Comparison of ENCODE assay signal across 10 cellular contexts in genomic region chr6:13447949-13448724, GRCh38. TPM values are rescaled to one million over a fixed set of nuclear protein-coding genes. Genes with fewer than 3 reads are reported as not detected.
DNase-seq lines count a peak whose midpoint lies in the region; ATAC-seq and TF ChIP-seq lines count a peak whose summit lies in the region.
"Had no signal": no experiment of that assay in that cellular context is flagged by ENCODE, and none has a peak within 500 bp of the region (broad histone marks: within the 10 kb centered on the region; RNA-seq: fewer than 3 reads in every experiment).

No MANE protein-coding gene starts in this region.

- POLR2A ChIA-PET in activated CD8-positive, alpha-beta T cell treated with anti-CD3 and anti-CD28 coated beads, Interleukin-2, amount 10 ng/mL, durations not matched to agents 7 days and 5 days (lab: Charles Lee): no interaction called here

- H2AFZ ChIP-seq in osteoblast (ENCODE audit: low read length) (no peak overlapping the region), smooth muscle cell (ENCODE audit: low read depth) (no peak overlapping the region)

- H4K20me1 ChIP-seq in osteoblast (ENCODE audit: insufficient read depth, low read length): peaks cover 4% of the 10 kb centered on the region
- H4K20me1 ChIP-seq in smooth muscle cell (ENCODE audit: low read depth): peaks cover 4% of the 10 kb centered on the region

- H3K27ac ChIP-seq in right cardiac atrium (ENCODE audit: low read length): peak overlapping the region; percentile 5
- peak overlapping the region; percentile 41 to 49 for H3K27ac ChIP-seq in thoracic aorta
- H3K27ac ChIP-seq in osteoblast (ENCODE audit: low read depth, low read length): no peak overlapping the region
- H3K27ac ChIP-seq in smooth muscle cell (ENCODE audit: low read depth): no peak overlapping the region
- H3K27ac ChIP-seq: 22Rv1 had no signal

- H3K9me3 ChIP-seq in right cardiac atrium (ENCODE audit: control insufficient read depth, low read length) (no peaks in the 10 kb centered on the region), thoracic aorta (no peaks in the 10 kb centered on the region), osteoblast (ENCODE audit: low read depth, low read length) (no peaks in the 10 kb centered on the region), smooth muscle cell (replicated peaks; ENCODE audit: low read depth) (no peaks in the 10 kb centered on the region)

- H3K4me2 ChIP-seq in osteoblast (ENCODE audit: insufficient read depth, low read length) (no peak overlapping the region), smooth muscle cell (no peak overlapping the region)

- H3K79me2 ChIP-seq in osteoblast (ENCODE audit: insufficient read depth, low read length) (no peaks in the 10 kb centered on the region), smooth muscle cell (ENCODE audit: low read depth) (peaks cover 15% of the 10 kb centered on the region)

- peak overlapping the region; percentile 74 for H3K27ac Mint-ChIP-seq in activated CD8-positive, alpha-beta T cell treated with anti-CD3 and anti-CD28 coated beads, Interleukin-2, amount 10 ng/mL, durations not matched to agents 7 days and 5 days

- peak; percentile 61 for DNase-seq in SIG-M5 treated with dmso at 0.1 percent for 504 hours (lab: John Stamatoyannopoulos, UW; ENCODE audit: unreplicated experiment)
- no peak for DNase-seq in SIG-M5 (lab: John Stamatoyannopoulos, UW)
- DNase-seq in activated CD8-positive, alpha-beta T cell treated with anti-CD3 and anti-CD28 coated beads, Interleukin-2, amount 10 ng/mL, durations not matched to agents 7 days and 5 days: no peak
- no peak for DNase-seq in right cardiac atrium
- DNase-seq in thoracic aorta (ENCODE audit: low spot score): no peak
- DNase-seq in osteoblast (ENCODE audit: insufficient read length, low spot score, missing footprints): no peak
- DNase-seq in smooth muscle cell (lab: John Stamatoyannopoulos, UW; ENCODE audit: unreplicated experiment): no peak
- no peak for DNase-seq in NCI-H1436 treated with DMSO at 0.1 percent for 48 hours (lab: John Stamatoyannopoulos, UW)
- DNase-seq: DMS79 treated with DMSO at 0.1 percent for 48 hours had no signal

- peak; percentile 60 for ATAC-seq in activated CD8-positive, alpha-beta T cell treated with anti-CD3 and anti-CD28 coated beads, Interleukin-2, amount 10 ng/mL, durations not matched to agents 7 days and 5 days
- ATAC-seq in right cardiac atrium (peak; percentile 32 to 60), thoracic aorta (ENCODE audit: insufficient number of reproducible peaks, low FRiP score, low read depth) (no peak)

- H3K4me1 ChIP-seq in right cardiac atrium (ENCODE audit: control insufficient read depth, insufficient read depth, low read length): peaks cover 44% of the 10 kb centered on the region
- H3K4me1 ChIP-seq in thoracic aorta (ENCODE audit: control insufficient read depth in 1 of 2, low read depth in 2 of 2): peaks cover 21 to 32% of the 10 kb centered on the region in 2 donors
- H3K4me1 ChIP-seq in osteoblast (ENCODE audit: insufficient read depth, low read length): no peaks in the 10 kb centered on the region
- peaks cover 14% of the 10 kb centered on the region for H3K4me1 ChIP-seq in smooth muscle cell (ENCODE audit: low read depth)

- TF ChIP-seq CTCF in thoracic aorta (IDR thresholded peaks at IDR 0.05) (no peak), osteoblast (IDR thresholded peaks at IDR 0.05; ENCODE audit: extremely low read depth, low read depth, low read length) (no peak), smooth muscle cell (IDR thresholded peaks at IDR 0.05; ENCODE audit: borderline replicate concordance, insufficient read depth, poor library complexity, severe bottlenecking) (no peak)

- no peaks in the 10 kb centered on the region for H3K27me3 Mint-ChIP-seq in activated CD8-positive, alpha-beta T cell treated with anti-CD3 and anti-CD28 coated beads, Interleukin-2, amount 10 ng/mL, durations not matched to agents 7 days and 5 days (ENCODE audit: low read depth)

- H3K9me3 Mint-ChIP-seq in activated CD8-positive, alpha-beta T cell treated with anti-CD3 and anti-CD28 coated beads, Interleukin-2, amount 10 ng/mL, durations not matched to agents 7 days and 5 days (ENCODE audit: insufficient read depth): peaks cover 5% of the 10 kb centered on the region

- H3K36me3 ChIP-seq in thoracic aorta (no peaks in the 10 kb centered on the region), osteoblast (ENCODE audit: insufficient read depth, low read length) (no peaks in the 10 kb centered on the region), smooth muscle cell (ENCODE audit: low read depth) (no peaks in the 10 kb centered on the region)

- peaks cover 7% of the 10 kb centered on the region for H3F3A ChIP-seq in smooth muscle cell (ENCODE audit: low read depth)

- peaks cover 46% of the 10 kb centered on the region for H3K4me1 Mint-ChIP-seq in activated CD8-positive, alpha-beta T cell treated with anti-CD3 and anti-CD28 coated beads, Interleukin-2, amount 10 ng/mL, durations not matched to agents 7 days and 5 days (ENCODE audit: low read depth)

- 83% methylated on average over 5 of the region's 5 CpGs for WGBS in right cardiac atrium
- 77% methylated on average over 5 of the region's 5 CpGs for WGBS in smooth muscle cell (ENCODE audit: low lambda C conversion rate)

- H3K4me3 ChIP-seq in right cardiac atrium (ENCODE audit: low read length) (no peak overlapping the region), thoracic aorta (no peak overlapping the region), osteoblast (ENCODE audit: insufficient read depth, low read length) (no peak overlapping the region), smooth muscle cell (no peak overlapping the region)

- CTCF ChIA-PET in activated CD8-positive, alpha-beta T cell treated with anti-CD3 and anti-CD28 coated beads, Interleukin-2, amount 10 ng/mL, durations not matched to agents 7 days and 5 days (lab: Charles Lee): interaction anchor here (1.3 to 1.5 kb wide), 2 partner anchors 9 to 12 kb away, joined by 4 to 5 read pairs; no protein-coding TSS in a partner anchor

- intact Hi-C loops in right cardiac atrium (cut with DNase I): no loop called here

- H3K4me3 Mint-ChIP-seq in activated CD8-positive, alpha-beta T cell treated with anti-CD3 and anti-CD28 coated beads, Interleukin-2, amount 10 ng/mL, durations not matched to agents 7 days and 5 days: peak overlapping the region; percentile 2

- no peak overlapping the region for H3K9ac ChIP-seq in smooth muscle cell (ENCODE audit: low read depth)

- H3K27me3 ChIP-seq in right cardiac atrium (ENCODE audit: control insufficient read depth, insufficient read depth) (no peaks in the 10 kb centered on the region), thoracic aorta (replicated peaks; ENCODE audit: insufficient read depth) (no peaks in the 10 kb centered on the region), osteoblast (ENCODE audit: insufficient read depth, low read length) (no peaks in the 10 kb centered on the region), smooth muscle cell (ENCODE audit: low read depth) (no peaks in the 10 kb centered on the region)

- peaks cover 24% of the 10 kb centered on the region for H3K36me3 Mint-ChIP-seq in activated CD8-positive, alpha-beta T cell treated with anti-CD3 and anti-CD28 coated beads, Interleukin-2, amount 10 ng/mL, durations not matched to agents 7 days and 5 days (ENCODE audit: low read depth)

RNA-seq across cellular contexts. Expression of gene GFOD1, which starts 39.3 kb away (rescaled TPM):
- 1 to 10 TPM; 8.0 to 8.7 TPM for total RNA-seq in activated CD8-positive, alpha-beta T cell treated with anti-CD3 and anti-CD28 coated beads, Interleukin-2, amount 10 ng/mL, durations not matched to agents 7 days and 5 days
- total RNA-seq in right cardiac atrium (10 to 100 TPM; 51.0 to 81.7 (median 54.7) TPM), thoracic aorta (10 to 100 TPM; 23.8 to 25.3 TPM), osteoblast (2.9 and 3.6 TPM in 2 replicates), smooth muscle cell (9.6 and 10.0 TPM in 2 replicates)
- polyA plus RNA-seq in right cardiac atrium (30.3 TPM), smooth muscle cell (11.8 and 14.0 TPM in 2 replicates)

Comparison
In these comparisons a context has a peak if more than half of its experiments do, and no peak if none do; other contexts are left out.
1. H3K27ac ChIP-seq: peak in right cardiac atrium (single experiment) and thoracic aorta (2 of 2); none in osteoblast (single experiment) and smooth muscle cell (single experiment).